Comparison of ENCODE assay signal across 9 cellular contexts in genomic region chr2:188291617-188292445, GRCh38. TPM values are rescaled to one million over a fixed set of nuclear protein-coding genes. Genes with fewer than 3 reads are reported as not detected.
A peak's percentile ranks its signal among the peaks of the same experiment; 100 is the strongest.
DNase-seq lines count a peak whose midpoint lies in the region; ATAC-seq and TF ChIP-seq lines count a peak whose summit lies in the region.
"Had no signal": no experiment of that assay in that cellular context is flagged by ENCODE, and none has a peak within 500 bp of the region (broad histone marks: within the 10 kb centered on the region; RNA-seq: fewer than 3 reads in every experiment).

Gene GULP1, plus strand, starts transcription at chr2:188291874. Its CDS starts 185,829 bp downstream, at chr2:188477703.

- intact Hi-C loops in Right ventricle myocardium inferior (cut with DNase I) = loop anchor here (2.0 to 5.0 kb wide), 3 partner anchors 40 to 90 kb away; no protein-coding TSS in a partner anchor

- H3K9me3 ChIP-seq in adipocyte (ENCODE audit: control insufficient read depth, low read length) = no peaks in the 10 kb centered on the region
- H3K9me3 ChIP-seq in osteoblast (ENCODE audit: low read depth, low read length) = no peaks in the 10 kb centered on the region

- H3K4me2 ChIP-seq in osteoblast (ENCODE audit: insufficient read depth, low read length) = peak within 1 kb of the TSS; percentile 96

- H3K9ac ChIP-seq in adipocyte (ENCODE audit: low read length) = peak within 1 kb of the TSS; percentile 88

- H3K27me3 ChIP-seq in adipocyte (replicated peaks; ENCODE audit: control insufficient read depth, insufficient read depth, low read length) (no peaks in the 10 kb centered on the region), osteoblast (ENCODE audit: insufficient read depth, low read length) (no peaks in the 10 kb centered on the region)

- no peak within 1 kb of the TSS for H3K27ac Mint-ChIP-seq in immature natural killer cell

- no peak within 1 kb of the TSS for H3K4me3 Mint-ChIP-seq in activated T-cell treated with anti-CD3 and anti-CD28 coated beads, Interleukin-2, amount 50 U/mL, for 4 hours
- H3K4me3 Mint-ChIP-seq in immature natural killer cell = no peak within 1 kb of the TSS

- TF ChIP-seq CTCF in osteoblast (IDR thresholded peaks at IDR 0.05; ENCODE audit: extremely low read depth, low read depth, low read length) = peak; percentile 64

- peak within 1 kb of the TSS; percentile 59 for H3K27ac ChIP-seq in osteoblast (ENCODE audit: low read depth, low read length)

- H3K36me3 Mint-ChIP-seq in activated T-cell treated with anti-CD3 and anti-CD28 coated beads, Interleukin-2, amount 50 U/mL, for 4 hours (ENCODE audit: insufficient read depth) = no peaks in the 10 kb centered on the region
- H3K36me3 Mint-ChIP-seq in immature natural killer cell = peaks cover 0 to 3% (median 3%) of the 10 kb centered on the region in 3 donors

- peaks cover 34% of the 10 kb centered on the region for H3K27me3 Mint-ChIP-seq in activated T-cell treated with anti-CD3 and anti-CD28 coated beads, Interleukin-2, amount 50 U/mL, for 4 hours (ENCODE audit: low read depth)
- H3K27me3 Mint-ChIP-seq in immature natural killer cell (ENCODE audit: low read depth in 3 of 3) = peaks cover 0 to 5% (median 2%) of the 10 kb centered on the region in 3 donors

- H3K4me3 ChIP-seq in adipocyte (ENCODE audit: low read length) (peak within 1 kb of the TSS; percentile 94), osteoblast (ENCODE audit: insufficient read depth, low read length) (peak within 1 kb of the TSS; percentile 87)
- H3K4me3 ChIP-seq: GM12878 had no signal

- no peaks in the 10 kb centered on the region for H3K9me3 Mint-ChIP-seq in activated T-cell treated with anti-CD3 and anti-CD28 coated beads, Interleukin-2, amount 50 U/mL, for 4 hours
- H3K9me3 Mint-ChIP-seq in immature natural killer cell = peaks cover 6 to 33% (median 21%) of the 10 kb centered on the region in 6 donors

- H3K4me1 ChIP-seq in adipocyte (ENCODE audit: control insufficient read depth, insufficient read depth, low read length) (peaks cover 23% of the 10 kb centered on the region), osteoblast (ENCODE audit: insufficient read depth, low read length) (peaks cover 19% of the 10 kb centered on the region)

- peak; percentile 28 to 40 for ATAC-seq in activated T-cell treated with anti-CD3 and anti-CD28 coated beads, Interleukin-2, amount 50 U/mL, for 4 hours
- peak; percentile 90 for ATAC-seq in Right ventricle myocardium inferior
- no peak for ATAC-seq in GM21447 (IDR thresholded peaks at IDR 0.05; ENCODE audit: unreplicated experiment)
- ATAC-seq: GM12878 had no signal

- no peaks in the 10 kb centered on the region for H3K36me3 ChIP-seq in adipocyte (ENCODE audit: control insufficient read depth, insufficient read depth, low read length, severe bottlenecking)
- H3K36me3 ChIP-seq in osteoblast (ENCODE audit: insufficient read depth, low read length) = no peaks in the 10 kb centered on the region

- peak within 1 kb of the TSS; percentile 94 for H2AFZ ChIP-seq in osteoblast (ENCODE audit: low read length)

- peaks cover 3% of the 10 kb centered on the region for H3K79me2 ChIP-seq in osteoblast (ENCODE audit: insufficient read depth, low read length)

- no peak for DNase-seq in activated T-cell treated with anti-CD3 and anti-CD28 coated beads, Interleukin-2, amount 50 U/mL, for 4 hours
- no peak for DNase-seq in activated T-cell treated with anti-CD3 and anti-CD28 coated beads for 4 hours
- peak; percentile 78 for DNase-seq in NCI-H345 (lab: John Stamatoyannopoulos, UW)
- DNase-seq in adipocyte (ENCODE audit: low read depth) = peak; percentile 94
- DNase-seq in Right ventricle myocardium inferior (ENCODE audit: missing footprints) = peak; percentile 75
- DNase-seq in osteoblast (ENCODE audit: insufficient read length, low spot score, missing footprints) = peak; percentile 91
- DNase-seq in immature natural killer cell = no peak

- no peaks in the 10 kb centered on the region for H4K20me1 ChIP-seq in osteoblast (ENCODE audit: insufficient read depth, low read length)

- H3K4me1 Mint-ChIP-seq in activated T-cell treated with anti-CD3 and anti-CD28 coated beads, Interleukin-2, amount 50 U/mL, for 4 hours (ENCODE audit: low read depth) = peaks cover 5% of the 10 kb centered on the region
- H3K4me1 Mint-ChIP-seq in immature natural killer cell = no peaks in the 10 kb centered on the region

RNA-seq across cellular contexts. Expression of gene GULP1, which starts in this region (rescaled TPM):
- total RNA-seq in activated T-cell treated with anti-CD3 and anti-CD28 coated beads, Interleukin-2, amount 50 U/mL, for 4 hours = under 1 TPM in 2 of 3 donors, not detected in 1; 0.43 to 0.61 TPM
- total RNA-seq in Right ventricle myocardium inferior (6.7 TPM), osteoblast (21.7 and 23.0 TPM in 2 replicates)
- not detected for polyA plus RNA-seq in immature natural killer cell

Comparison
In these comparisons a context has a peak if more than half of its experiments do, and no peak if none do; other contexts are left out.
1. Peak in ATAC-seq in activated T-cell treated with anti-CD3 and anti-CD28 coated beads, Interleukin-2, amount 50 U/mL, for 4 hours; RNA of the gene not detected or under 1 TPM.
2. DNase-seq: peak in NCI-H345 (single experiment), adipocyte (single experiment), Right ventricle myocardium inferior (single experiment) and osteoblast (single experiment); none in activated T-cell treated with anti-CD3 and anti-CD28 coated beads, Interleukin-2, amount 50 U/mL, for 4 hours (single experiment), activated T-cell treated with anti-CD3 and anti-CD28 coated beads for 4 hours (single experiment) and immature natural killer cell (0 of 3).